18 cellular contexts compared by ENCODE assay signal in the genomic region with DNA sequence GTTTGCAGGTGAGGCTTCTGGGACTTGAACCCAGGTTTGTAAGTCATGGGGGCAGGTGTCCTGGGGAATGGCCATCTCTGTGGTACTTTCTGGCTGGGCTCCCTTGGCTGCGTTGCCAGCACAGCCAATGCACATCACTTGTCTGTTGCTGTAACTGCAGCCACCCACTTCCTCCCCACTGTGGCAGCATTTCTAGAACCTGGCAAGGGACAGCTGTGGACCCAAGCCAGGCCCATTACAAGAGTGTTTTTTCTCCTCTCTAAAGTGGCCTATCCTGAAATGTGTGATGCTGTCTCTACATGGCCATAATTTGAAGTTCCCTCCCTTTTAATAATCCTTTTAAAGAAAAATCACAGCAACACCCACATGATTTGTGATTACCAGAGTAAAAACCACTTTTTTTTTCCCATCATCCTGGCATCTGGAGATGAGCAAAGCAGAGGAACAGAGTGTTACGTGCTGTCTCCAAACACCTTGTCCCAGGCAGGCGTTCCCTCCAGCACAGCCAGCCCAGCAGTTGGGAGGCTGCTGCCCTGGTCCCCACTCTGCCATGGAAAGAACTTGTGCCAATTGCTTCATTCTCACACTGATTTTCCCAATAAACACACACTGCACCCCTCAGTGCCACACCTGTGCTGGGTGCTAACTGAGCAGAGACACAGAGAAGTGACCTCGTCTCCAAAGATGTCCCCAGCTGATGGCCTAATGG.
DNase-seq lines count a peak whose midpoint lies in the region; ATAC-seq, FAIRE-seq and TF ChIP-seq lines count a peak whose summit lies in the region.
"Had no signal": no experiment of that assay in that cellular context is flagged by ENCODE, and none has a peak within 500 bp of the region (broad histone marks: within the 10 kb centered on the region; RNA-seq: fewer than 3 reads in every experiment).

No MANE protein-coding gene starts in this region.

- peaks cover 12% of the 10 kb centered on the region for H3K4me1 Mint-ChIP-seq in endodermal cell

- no peaks in the 10 kb centered on the region for H3K9me3 Mint-ChIP-seq in endodermal cell
- H3K9me3 Mint-ChIP-seq: T-helper 2 cell treated with Interferon-gamma antibody and Interleukin-4, amounts not matched to agents 5 μg/mL and 100 μg/mL, for 36 hours had no signal

- TF ChIP-seq EP300 in sigmoid colon (IDR thresholded peaks at IDR 0.05), result peak in 1 of 4 donors; percentile 38

- TF ChIP-seq CTCF in heart left ventricle (IDR thresholded peaks at IDR 0.05) (peak in 2 of 12 donors; percentile 5 to 10), sigmoid colon (IDR thresholded peaks at IDR 0.05) (no peak), endodermal cell (conservative IDR thresholded peaks at IDR 0.05) (no peak)

- ATAC-seq in heart left ventricle (peak in 3 of 4 donors; percentile 47 to 71 (median 69)), HG03039 (IDR thresholded peaks at IDR 0.05; ENCODE audit: unreplicated experiment) (no peak), HG02840 (IDR thresholded peaks at IDR 0.05; ENCODE audit: low FRiP score, unreplicated experiment) (no peak)

- WGBS in heart left ventricle, 4 donors, result 81 to 84% (median 84%) methylated on average over 4 of the region's 4 CpGs
- 87 to 91% methylated on average over 4 of the region's 4 CpGs for WGBS in sigmoid colon, 2 donors
- 89 to 97% methylated on average over 3 to 4 of the region's 4 CpGs for WGBS in endodermal cell (ENCODE audit: insufficient coverage in 1 of 2, insufficient read length in 1 of 2), 2 experiments

- peaks cover 31% of the 10 kb centered on the region for H3K27me3 Mint-ChIP-seq in endodermal cell (ENCODE audit: insufficient read depth)

- no peak overlapping the region for H3K4me3 ChIP-seq in heart left ventricle
- H3K4me3 ChIP-seq in sigmoid colon, result no peak overlapping the region
- H3K4me3 ChIP-seq in endodermal cell (ENCODE audit: low read length), result no peak overlapping the region
- H3K4me3 ChIP-seq: SJSA1, smooth muscle cell, upper lobe of left lung had no signal

- TF ChIP-seq POLR2A in heart left ventricle (IDR thresholded peaks at IDR 0.05) (no peak), sigmoid colon (IDR thresholded peaks at IDR 0.05) (no peak)

- no peaks in the 10 kb centered on the region for H3K9me3 ChIP-seq in heart left ventricle
- no peaks in the 10 kb centered on the region for H3K9me3 ChIP-seq in sigmoid colon
- H3K9me3 ChIP-seq in endodermal cell (ENCODE audit: control insufficient read depth, low read length), result no peaks in the 10 kb centered on the region
- H3K9me3 ChIP-seq: SJSA1, upper lobe of left lung had no signal

- no peak overlapping the region for H3K9ac ChIP-seq in endodermal cell (ENCODE audit: extremely low read depth, low read length, poor library complexity, severe bottlenecking)

- no peaks in the 10 kb centered on the region for H3K36me3 Mint-ChIP-seq in endodermal cell (ENCODE audit: low read depth)

- H3K27me3 ChIP-seq in heart left ventricle (no peaks in the 10 kb centered on the region), sigmoid colon (no peaks in the 10 kb centered on the region), endodermal cell (ENCODE audit: control insufficient read depth, insufficient read depth, low read length, poor library complexity, severe bottlenecking) (peaks cover 21% of the 10 kb centered on the region)
- H3K27me3 ChIP-seq: SJSA1, upper lobe of left lung had no signal

- no peak overlapping the region for H3K4me3 Mint-ChIP-seq in endodermal cell
- H3K4me3 Mint-ChIP-seq: T-helper 2 cell treated with Interferon-gamma antibody and Interleukin-4, amounts not matched to agents 5 μg/mL and 100 μg/mL, for 36 hours had no signal

- intact Hi-C loops in heart left ventricle (cut with DNase I), result no loop called here
- intact Hi-C loops in sigmoid colon (cut with DNase I), result no loop called here

- no peak for FAIRE-seq in RCC 7860 (lab: Jason Lieb, UNC)
- FAIRE-seq: colon, islet of Langerhans had no signal

- H3K4me1 ChIP-seq in heart left ventricle (peaks cover 0 to 4% (median 0%) of the 10 kb centered on the region in 12 donors), sigmoid colon (peaks cover 0 to 24% (median 16%) of the 10 kb centered on the region in 4 donors), endodermal cell (ENCODE audit: control insufficient read depth, insufficient read depth, low read length) (peaks cover 3% of the 10 kb centered on the region)
- H3K4me1 ChIP-seq: upper lobe of left lung had no signal

- H3K27ac Mint-ChIP-seq in endodermal cell, result no peak overlapping the region
- H3K27ac Mint-ChIP-seq: T-helper 2 cell treated with Interferon-gamma antibody and Interleukin-4, amounts not matched to agents 5 μg/mL and 100 μg/mL, for 36 hours had no signal

- H3K36me3 ChIP-seq in heart left ventricle (no peaks in the 10 kb centered on the region), sigmoid colon (no peaks in the 10 kb centered on the region), endodermal cell (ENCODE audit: control insufficient read depth, insufficient read depth, low read length) (no peaks in the 10 kb centered on the region)
- H3K36me3 ChIP-seq: SJSA1, upper lobe of left lung had no signal

- DNase-seq in Ammon's horn (ENCODE audit: low spot score), result peak; percentile 69
- peak; percentile 32 for DNase-seq in astrocyte of the hippocampus (ENCODE audit: low read depth, low spot score)
- peak in 2 of 5 donors; percentile 32 to 68 for DNase-seq in heart left ventricle
- peak; percentile 87 for DNase-seq in sigmoid colon
- no peak for DNase-seq in endodermal cell
- DNase-seq in RCC 7860 (ENCODE audit: low spot score), result no peak
- DNase-seq: activated CD8-positive, alpha-beta memory T cell treated with anti-CD3 and anti-CD28 coated beads for 24 hours; erythroblast; Karpas-422; NCI-H146 had no signal

- no peak overlapping the region for H3K27ac ChIP-seq in heart left ventricle
- peak overlapping the region in 3 of 4 donors; percentile 3 to 38 (median 15) for H3K27ac ChIP-seq in sigmoid colon
- no peak overlapping the region for H3K27ac ChIP-seq in endodermal cell (ENCODE audit: low read depth, low read length)
- H3K27ac ChIP-seq: SJSA1, upper lobe of left lung had no signal

Comparison
In these comparisons a context has a peak if more than half of its experiments do, and no peak if none do; other contexts are left out.
1. DNase-seq: peak in Ammon's horn (single experiment), astrocyte of the hippocampus (single experiment) and sigmoid colon (single experiment); none in endodermal cell (single experiment) and RCC 7860 (single experiment).
2. ATAC-seq: peak in heart left ventricle (3 of 4); none in HG03039 (single experiment) and HG02840 (single experiment).
3. H3K27ac ChIP-seq: peak in sigmoid colon (3 of 4); none in heart left ventricle (0 of 12) and endodermal cell (single experiment).